ENCODE assay signal across 13 cellular contexts in genomic region chr14:103428732-103429556, GRCh38. TPM values are rescaled to one million over a fixed set of nuclear protein-coding genes. Genes with fewer than 3 reads are reported as not detected.
DNase-seq lines count a peak whose midpoint lies in the region; ATAC-seq and TF ChIP-seq lines count a peak whose summit lies in the region.
"Had no signal": no experiment of that assay in that cellular context is flagged by ENCODE, and none has a peak within 500 bp of the region (broad histone marks: within the 10 kb centered on the region; RNA-seq: fewer than 3 reads in every experiment).

No MANE protein-coding gene starts in this region.

- peak overlapping the region; percentile 50 for H3K27ac Mint-ChIP-seq in endodermal cell
- H3K27ac Mint-ChIP-seq in stimulated activated naive CD8-positive, alpha-beta T cell treated with anti-CD3 and anti-CD28 coated beads, Interleukin-15, Interleukin-2, amounts not matched to agents 100 ng/mL and 50 ng/mL, for 24 hours, result peak overlapping the region; percentile 79
- H3K27ac Mint-ChIP-seq: progenitor cell of endocrine pancreas had no signal

- no peaks in the 10 kb centered on the region for H3K9me3 Mint-ChIP-seq in endodermal cell
- H3K9me3 Mint-ChIP-seq in stimulated activated naive CD8-positive, alpha-beta T cell treated with anti-CD3 and anti-CD28 coated beads, Interleukin-15, Interleukin-2, amounts not matched to agents 100 ng/mL and 50 ng/mL, for 24 hours, result no peaks in the 10 kb centered on the region

- 82 to 100% methylated on average over 1 to 2 of the region's 3 CpGs for WGBS in endodermal cell (ENCODE audit: insufficient coverage in 1 of 2, insufficient read length in 1 of 2), 2 experiments

- no peak overlapping the region for H3K4me3 ChIP-seq in PC-9
- no peak overlapping the region for H3K4me3 ChIP-seq in endodermal cell (ENCODE audit: low read length)

- POLR2A ChIA-PET in PC-9 (lab: Charles Lee; ENCODE audit: unreplicated experiment), result no interaction called here

- H3F3A ChIP-seq in PC-9 (ENCODE audit: insufficient read depth, low read depth), result peaks cover 61% of the 10 kb centered on the region

- H3K4me2 ChIP-seq in PC-9, result no peak overlapping the region

- H3K27me3 ChIP-seq in PC-9 (ENCODE audit: insufficient read depth, low read depth), result no peaks in the 10 kb centered on the region
- H3K27me3 ChIP-seq in endodermal cell (ENCODE audit: control insufficient read depth, insufficient read depth, low read length, poor library complexity, severe bottlenecking), result no peaks in the 10 kb centered on the region

- H2AFZ ChIP-seq in PC-9, result no peak overlapping the region

- TSS peak; percentile 3 for BruUV-seq in PC-9 (replicated peaks; lab: Mats Ljungman, UMichigan)

- peaks cover 73% of the 10 kb centered on the region for H4K20me1 ChIP-seq in PC-9 (ENCODE audit: insufficient read depth)

- H3K27ac ChIP-seq in PC-9 (0 out of 2 replicates have a peak overlapping the region, but pooled peaks have one; percentile 1), endodermal cell (ENCODE audit: low read depth, low read length) (no peak overlapping the region)

- ATAC-seq in activated CD4-positive, CD25-positive, alpha-beta regulatory T cell treated with anti-CD3 and anti-CD28 coated beads, Interleukin-2, amount 50 U/mL, for 24 hours, result peak; percentile 80 to 94

- peaks cover 29% of the 10 kb centered on the region for H3K36me3 ChIP-seq in PC-9 (ENCODE audit: low read depth)
- peaks cover 24% of the 10 kb centered on the region for H3K36me3 ChIP-seq in endodermal cell (ENCODE audit: control insufficient read depth, insufficient read depth, low read length)

- peaks cover 91% of the 10 kb centered on the region for H3K79me2 ChIP-seq in PC-9 (ENCODE audit: low read depth)

- H3K36me3 Mint-ChIP-seq in endodermal cell (ENCODE audit: low read depth), result peaks cover 28% of the 10 kb centered on the region
- peaks cover 30% of the 10 kb centered on the region for H3K36me3 Mint-ChIP-seq in stimulated activated naive CD8-positive, alpha-beta T cell treated with anti-CD3 and anti-CD28 coated beads, Interleukin-15, Interleukin-2, amounts not matched to agents 100 ng/mL and 50 ng/mL, for 24 hours (ENCODE audit: low read depth)

- H3K4me1 Mint-ChIP-seq in endodermal cell, result peaks cover 11% of the 10 kb centered on the region
- peaks cover 52% of the 10 kb centered on the region for H3K4me1 Mint-ChIP-seq in stimulated activated naive CD8-positive, alpha-beta T cell treated with anti-CD3 and anti-CD28 coated beads, Interleukin-15, Interleukin-2, amounts not matched to agents 100 ng/mL and 50 ng/mL, for 24 hours (ENCODE audit: low read depth)

- CTCF ChIA-PET in PC-9 (lab: Charles Lee), result interaction anchor here (0.6 kb wide), 1 partner anchor 13 kb away, joined by 4 read pairs; no protein-coding TSS in a partner anchor

- H3K27me3 Mint-ChIP-seq in endodermal cell (ENCODE audit: insufficient read depth), result no peaks in the 10 kb centered on the region
- no peaks in the 10 kb centered on the region for H3K27me3 Mint-ChIP-seq in stimulated activated naive CD8-positive, alpha-beta T cell treated with anti-CD3 and anti-CD28 coated beads, Interleukin-15, Interleukin-2, amounts not matched to agents 100 ng/mL and 50 ng/mL, for 24 hours
- H3K27me3 Mint-ChIP-seq: progenitor cell of endocrine pancreas had no signal

- no peaks in the 10 kb centered on the region for H3K9me2 ChIP-seq in PC-9 (ENCODE audit: insufficient read depth)

- DNase-seq in activated CD4-positive, CD25-positive, alpha-beta regulatory T cell (lab: John Stamatoyannopoulos, UW), result no peak
- DNase-seq in PC-9 (no peak), endodermal cell (no peak), OCI-M2 (lab: John Stamatoyannopoulos, UW; ENCODE audit: unreplicated experiment) (no peak), hypothalamus (lab: John Stamatoyannopoulos, UW) (no peak)
- DNase-seq in stimulated activated CD8-positive, alpha-beta memory T cell treated with anti-CD3 and anti-CD28 coated beads, Interleukin-4, amount 100 ng/mL, for 48 hours, result no peak
- DNase-seq: activated CD4-positive, alpha-beta T cell treated with anti-CD3 and anti-CD28 coated beads, Interleukin-2, amount 50 U/mL, for 1 hour; effector CD8-positive, alpha-beta T cell; NCI-H526 treated with DMSO at 0.1 percent for 48 hours; stimulated activated CD4-positive, alpha-beta T cell treated with anti-CD3 and anti-CD28 coated beads, Interleukin-1b, Interleukin-23, amount 100 ng/mL, for 48 hours had no signal

- H3K4me1 ChIP-seq in PC-9 (replicated peaks; ENCODE audit: insufficient read depth) (peaks cover 8% of the 10 kb centered on the region), endodermal cell (ENCODE audit: control insufficient read depth, insufficient read depth, low read length) (no peaks in the 10 kb centered on the region)

- intact Hi-C loops in PC-9 (cut with micrococcal nuclease; ENCODE audit: unreplicated experiment), result no loop called here

- no peaks in the 10 kb centered on the region for H3K9me3 ChIP-seq in PC-9 (ENCODE audit: insufficient read depth, low read depth)
- no peaks in the 10 kb centered on the region for H3K9me3 ChIP-seq in endodermal cell (ENCODE audit: control insufficient read depth, low read length)

- H3K4me3 Mint-ChIP-seq in endodermal cell, result no peak overlapping the region
- H3K4me3 Mint-ChIP-seq in stimulated activated naive CD8-positive, alpha-beta T cell treated with anti-CD3 and anti-CD28 coated beads, Interleukin-15, Interleukin-2, amounts not matched to agents 100 ng/mL and 50 ng/mL, for 24 hours, result no peak overlapping the region

- TF ChIP-seq CTCF in PC-9 (conservative IDR thresholded peaks at IDR 0.05) (no peak), endodermal cell (conservative IDR thresholded peaks at IDR 0.05) (no peak)

- H3K9ac ChIP-seq in endodermal cell (ENCODE audit: extremely low read depth, low read length, poor library complexity, severe bottlenecking), result no peak overlapping the region

RNA-seq across cellular contexts. Expression of gene MARK3, which starts 43.7 kb away (rescaled TPM):
- 189 and 191 TPM in 2 replicates for total RNA-seq in PC-9 (2021)
- 100 to 1,000 TPM in 1 of 2 donors, 10 to 100 TPM in 1; 95.8 to 106 TPM for total RNA-seq in endodermal cell
- 73.3 TPM for polyA plus RNA-seq in endodermal cell (2013, experiment 1 of 2)
- polyA plus RNA-seq in endodermal cell (2013, experiment 2 of 2), result 80.1 TPM
